10 cellular contexts compared by ENCODE assay signal in genomic region chr4:118032691-118033090, GRCh38. TPM values are rescaled to one million over a fixed set of nuclear protein-coding genes. Genes with fewer than 3 reads are reported as not detected.
DNase-seq lines count a peak whose midpoint lies in the region; ATAC-seq lines count a peak whose summit lies in the region.
"Had no signal": no experiment of that assay in that cellular context is flagged by ENCODE, and none has a peak within 500 bp of the region (broad histone marks: within the 10 kb centered on the region; RNA-seq: fewer than 3 reads in every experiment).

No MANE protein-coding gene starts in this region.

- H2BK15ac ChIP-seq in mesenchymal stem cell (ENCODE audit: low read depth, poor library complexity, severe bottlenecking) = no peak overlapping the region

- H3K4me3 Mint-ChIP-seq in activated T-helper 2 cell treated with anti-CD3 and anti-CD28 coated beads, Interferon-gamma antibody, Interleukin-2, Interleukin-4, amounts not matched to agents 10 μg/mL and 5 μg/mL and 100 μg/mL, durations not matched to agents 14 hours and 24 hours and 36 hours (ENCODE audit: low read depth) = peak overlapping the region; percentile 24
- H3K4me3 Mint-ChIP-seq in activated CD4-positive, alpha-beta memory T cell treated with anti-CD3 and anti-CD28 coated beads for 36 hours = no peak overlapping the region

- peaks cover 48% of the 10 kb centered on the region for H3K27me3 Mint-ChIP-seq in activated T-helper 2 cell treated with anti-CD3 and anti-CD28 coated beads, Interferon-gamma antibody, Interleukin-2, Interleukin-4, amounts not matched to agents 10 μg/mL and 5 μg/mL and 100 μg/mL, durations not matched to agents 14 hours and 24 hours and 36 hours (ENCODE audit: low read depth)
- H3K27me3 Mint-ChIP-seq in activated CD4-positive, alpha-beta memory T cell treated with anti-CD3 and anti-CD28 coated beads for 36 hours = peaks cover 26% of the 10 kb centered on the region

- no peak overlapping the region for H3K14ac ChIP-seq in mesenchymal stem cell (ENCODE audit: low read length in 2 of 2)

- no peak overlapping the region for H3K18ac ChIP-seq in mesenchymal stem cell (ENCODE audit: low read depth in 1 of 2, low read length in 2 of 2)

- H2BK120ac ChIP-seq in mesenchymal stem cell (ENCODE audit: low read depth, low read length) = no peak overlapping the region

- H3K36me3 Mint-ChIP-seq in activated T-helper 2 cell treated with anti-CD3 and anti-CD28 coated beads, Interferon-gamma antibody, Interleukin-2, Interleukin-4, amounts not matched to agents 10 μg/mL and 5 μg/mL and 100 μg/mL, durations not matched to agents 14 hours and 24 hours and 36 hours (ENCODE audit: low read depth) = peaks cover 2% of the 10 kb centered on the region
- H3K36me3 Mint-ChIP-seq in activated CD4-positive, alpha-beta memory T cell treated with anti-CD3 and anti-CD28 coated beads for 36 hours = no peaks in the 10 kb centered on the region

- no peak overlapping the region for H3K9ac ChIP-seq in mesenchymal stem cell (ENCODE audit: low read length)

- no peak for ATAC-seq in HG02970 (IDR thresholded peaks at IDR 0.05; ENCODE audit: low FRiP score, unreplicated experiment)

- no peaks in the 10 kb centered on the region for H3K9me3 ChIP-seq in mesenchymal stem cell (ENCODE audit: control insufficient read depth, low read length)
- H3K9me3 ChIP-seq: HAP-1 had no signal

- H4K91ac ChIP-seq in mesenchymal stem cell (ENCODE audit: low read length) = no peak overlapping the region

- H3K4me3 ChIP-seq in mesenchymal stem cell (ENCODE audit: insufficient read depth in 1 of 2, low read depth in 1 of 2, low read length in 2 of 2) = no peak overlapping the region

- no peak overlapping the region for H3K27ac ChIP-seq in mesenchymal stem cell (ENCODE audit: low read length, poor library complexity, severe bottlenecking)

- DNase-seq in COLO668 (lab: John Stamatoyannopoulos, UW; ENCODE audit: unreplicated experiment) (peak; percentile 5), HS-5 (ENCODE audit: low read depth) (peak; percentile 14), mesenchymal stem cell (peak; percentile 45), NCI-H2107 treated with DMSO at 0.1 percent for 48 hours (lab: John Stamatoyannopoulos, UW; ENCODE audit: unreplicated experiment) (no peak), foreskin melanocyte (no peak)
- no peak for DNase-seq in activated T-helper 2 cell treated with anti-CD3 and anti-CD28 coated beads, Interferon-gamma antibody, Interleukin-2, Interleukin-4, amounts not matched to agents 10 μg/mL and 5 μg/mL and 100 μg/mL, durations not matched to agents 14 hours and 24 hours and 36 hours (ENCODE audit: low spot score)
- no peak for DNase-seq in activated CD4-positive, alpha-beta memory T cell treated with anti-CD3 and anti-CD28 coated beads for 36 hours

- no peak overlapping the region for H2BK5ac ChIP-seq in mesenchymal stem cell (ENCODE audit: low read depth, low read length, poor library complexity, severe bottlenecking)

- no CpG with 5 or more reads among the region's 2 CpGs for WGBS in mesenchymal stem cell

- no peaks in the 10 kb centered on the region for H3K79me1 ChIP-seq in mesenchymal stem cell (replicated peaks; ENCODE audit: low read length, poor library complexity, severe bottlenecking)

- H3K4me2 ChIP-seq in mesenchymal stem cell (ENCODE audit: low read length, poor library complexity, severe bottlenecking) = peak overlapping the region; percentile 89

- no peak overlapping the region for H2AK5ac ChIP-seq in mesenchymal stem cell (ENCODE audit: low read length, severe bottlenecking)

- peaks cover 3% of the 10 kb centered on the region for H3K4me1 ChIP-seq in mesenchymal stem cell (ENCODE audit: control insufficient read depth, insufficient read depth, low read depth, low read length)

- CTCF ChIA-PET in activated CD4-positive, alpha-beta memory T cell treated with anti-CD3 and anti-CD28 coated beads for 36 hours (lab: Charles Lee) = no interaction called here

- H3K27ac Mint-ChIP-seq in activated T-helper 2 cell treated with anti-CD3 and anti-CD28 coated beads, Interferon-gamma antibody, Interleukin-2, Interleukin-4, amounts not matched to agents 10 μg/mL and 5 μg/mL and 100 μg/mL, durations not matched to agents 14 hours and 24 hours and 36 hours = no peak overlapping the region
- H3K27ac Mint-ChIP-seq in activated CD4-positive, alpha-beta memory T cell treated with anti-CD3 and anti-CD28 coated beads for 36 hours = no peak overlapping the region

- H3K27me3 ChIP-seq in mesenchymal stem cell (ENCODE audit: control insufficient read depth in 1 of 2, insufficient read depth in 1 of 2, low read length in 2 of 2) = peaks cover 0 to 46% of the 10 kb centered on the region in 2 experiments

- intact Hi-C loops in activated T-helper 2 cell treated with anti-CD3 and anti-CD28 coated beads, Interferon-gamma antibody, Interleukin-2, Interleukin-4, amounts not matched to agents 10 μg/mL and 5 μg/mL and 100 μg/mL, durations not matched to agents 14 hours and 24 hours and 36 hours (cut with micrococcal nuclease) = loop anchor here (5.0 kb wide), 1 partner anchor 190 kb away; no protein-coding TSS in a partner anchor
- intact Hi-C loops in activated CD4-positive, alpha-beta memory T cell treated with anti-CD3 and anti-CD28 coated beads for 36 hours (cut with micrococcal nuclease) = no loop called here

- no peak overlapping the region for H2BK12ac ChIP-seq in mesenchymal stem cell (ENCODE audit: low read length in 2 of 2)

- H3K9me3 Mint-ChIP-seq in activated T-helper 2 cell treated with anti-CD3 and anti-CD28 coated beads, Interferon-gamma antibody, Interleukin-2, Interleukin-4, amounts not matched to agents 10 μg/mL and 5 μg/mL and 100 μg/mL, durations not matched to agents 14 hours and 24 hours and 36 hours = no peaks in the 10 kb centered on the region
- H3K9me3 Mint-ChIP-seq in activated CD4-positive, alpha-beta memory T cell treated with anti-CD3 and anti-CD28 coated beads for 36 hours = no peaks in the 10 kb centered on the region

- peak overlapping the region in 1 of 2 experiments; percentile 16 for H3K23ac ChIP-seq in mesenchymal stem cell (ENCODE audit: low read length in 2 of 2)

- POLR2A ChIA-PET in activated CD4-positive, alpha-beta memory T cell treated with anti-CD3 and anti-CD28 coated beads for 36 hours (lab: Charles Lee) = no interaction called here

- no peak overlapping the region for H3K4ac ChIP-seq in mesenchymal stem cell (ENCODE audit: low read depth in 1 of 2, low read length in 2 of 2)

- H3K4me1 Mint-ChIP-seq in activated T-helper 2 cell treated with anti-CD3 and anti-CD28 coated beads, Interferon-gamma antibody, Interleukin-2, Interleukin-4, amounts not matched to agents 10 μg/mL and 5 μg/mL and 100 μg/mL, durations not matched to agents 14 hours and 24 hours and 36 hours (ENCODE audit: low read depth) = peaks cover 7% of the 10 kb centered on the region
- peaks cover 3% of the 10 kb centered on the region for H3K4me1 Mint-ChIP-seq in activated CD4-positive, alpha-beta memory T cell treated with anti-CD3 and anti-CD28 coated beads for 36 hours (ENCODE audit: low read depth)

- no peaks in the 10 kb centered on the region for H3K36me3 ChIP-seq in mesenchymal stem cell (ENCODE audit: control insufficient read depth in 1 of 2, insufficient read depth in 2 of 2, low read depth in 1 of 2, low read length in 2 of 2)
- H3K36me3 ChIP-seq: HAP-1 had no signal

- H4K8ac ChIP-seq in mesenchymal stem cell (ENCODE audit: low read length) = no peak overlapping the region

- H2AFZ ChIP-seq in mesenchymal stem cell (ENCODE audit: low read depth, low read length) = peak overlapping the region; percentile 15

RNA-seq across cellular contexts. Expression of gene NDST3, which starts 1.6 kb away (rescaled TPM):
- 0.07 TPM in 1 of 2 replicates, not detected in the other for total RNA-seq in activated T-helper 2 cell treated with anti-CD3 and anti-CD28 coated beads, Interferon-gamma antibody, Interleukin-2, Interleukin-4, amounts not matched to agents 10 μg/mL and 5 μg/mL and 100 μg/mL, durations not matched to agents 14 hours and 24 hours and 36 hours
- 1.9 TPM for polyA plus RNA-seq in mesenchymal stem cell (2013, experiment 1 of 2)
- 2.1 TPM for polyA plus RNA-seq in mesenchymal stem cell (2013, experiment 2 of 2)
- total RNA-seq in activated CD4-positive, alpha-beta memory T cell treated with anti-CD3 and anti-CD28 coated beads for 36 hours = not detected
- total RNA-seq: activated CD8-positive, alpha-beta memory T cell treated with anti-CD3 and anti-CD28 coated beads for 36 hours had no signal

Comparison
In these comparisons a context has a peak if more than half of its experiments do, and no peak if none do; other contexts are left out.
1. DNase-seq: peak in COLO668 (single experiment), HS-5 (single experiment) and mesenchymal stem cell (single experiment); none in activated T-helper 2 cell treated with anti-CD3 and anti-CD28 coated beads, Interferon-gamma antibody, Interleukin-2, Interleukin-4, amounts not matched to agents 10 μg/mL and 5 μg/mL and 100 μg/mL, durations not matched to agents 14 hours and 24 hours and 36 hours (single experiment), NCI-H2107 treated with DMSO at 0.1 percent for 48 hours (single experiment), activated CD4-positive, alpha-beta memory T cell treated with anti-CD3 and anti-CD28 coated beads for 36 hours (single experiment) and foreskin melanocyte (single experiment).